Comparison of ENCODE assay signal across 8 cellular contexts in genomic region chr12:21501258-21502163, GRCh38. TPM values are rescaled to one million over a fixed set of nuclear protein-coding genes. Genes with fewer than 3 reads are reported as not detected.
DNase-seq lines count a peak whose midpoint lies in the region; ATAC-seq, FAIRE-seq and TF ChIP-seq lines count a peak whose summit lies in the region.

Gene GOLT1B, plus strand, starts transcription at chr12:21501789. Its CDS starts 135 bp downstream, at chr12:21501924.
Gene RECQL, minus strand, starts transcription at chr12:21501635. Its CDS starts 2,065 bp downstream, at chr12:21499570.

- peaks cover 3% of the 10 kb centered on the region; the same call in 1 of the 2 replicates for H4K20me1 ChIP-seq in HepG2 (ENCODE audit: insufficient read depth, low read length)

- TF ChIP-seq RAD21 in HepG2 (CRISPR knock-in tag; IDR thresholded peaks at IDR 0.05) = no peak

- ATAC-seq in CD4-positive, CD25-positive, alpha-beta regulatory T cell (ENCODE audit: low read depth in 2 of 2) = peak; percentile 98 to 99
- ATAC-seq in GM19438 (IDR thresholded peaks at IDR 0.05; ENCODE audit: low read depth, unreplicated experiment) (peak; percentile 98), HG03571 (IDR thresholded peaks at IDR 0.05; ENCODE audit: unreplicated experiment) (peak; percentile 98), HepG2 (peak; percentile 95)

- H3K9me3 Mint-ChIP-seq in CD4-positive, CD25-positive, alpha-beta regulatory T cell = no peaks in the 10 kb centered on the region

- in situ Hi-C loops in HepG2 (cut with HindIII; ENCODE audit: extremely low pct_ligation_motif_present, low pct_unique_long_range_greater_than_20kb) = loop anchor here (25.0 kb wide), 1 partner anchor 536 kb away; the partner anchor contains the start of gene CMAS

- peak within 1 kb of the TSS in 1 of 3 donors; percentile 84 for H3K27ac Mint-ChIP-seq in CD4-positive, CD25-positive, alpha-beta regulatory T cell

- TF ChIP-seq EP300 in HepG2 (IDR thresholded peaks at IDR 0.05; ENCODE audit: low read depth in 2 of 2, low read length in 2 of 2) (0 out of 4 replicates have a peak, but pooled peaks of 1 of the 2 experiments have one; percentile 19), HepG2 (CRISPR knock-in tag; IDR thresholded peaks at IDR 0.05; ENCODE audit: borderline replicate concordance) (no peak)

- no peaks in the 10 kb centered on the region for H3K27me3 ChIP-seq in CD4-positive, CD25-positive, alpha-beta regulatory T cell (ENCODE audit: control insufficient read depth, insufficient read depth, low read length)
- H3K27me3 ChIP-seq in dorsolateral prefrontal cortex (no peaks in the 10 kb centered on the region), HepG2 (ENCODE audit: control insufficient read depth in 1 of 2, insufficient read depth in 2 of 2, low read length in 2 of 2) (no peaks in the 10 kb centered on the region; a peak in 1 of 5 replicates)

- FAIRE-seq in HepG2 (lab: Jason Lieb, UNC) = peak; percentile 96

- TF ChIP-seq CTCF in dorsolateral prefrontal cortex (IDR thresholded peaks at IDR 0.05 in 54 of 56, conservative IDR thresholded peaks at IDR 0.05 in 2 of 56; ENCODE audit: low read depth in 1 of 56, partially characterized antibody in 56 of 56) = peak in 16 of 56 donors; percentile 5 to 42 (median 19)
- TF ChIP-seq CTCF in HepG2 (CRISPR knock-in tag; IDR thresholded peaks at IDR 0.05) = no peak

- peaks cover 9 to 68% (median 56%) of the 10 kb centered on the region in 4 donors for H3K4me1 Mint-ChIP-seq in CD4-positive, CD25-positive, alpha-beta regulatory T cell

- H3K4me3 ChIP-seq in CD4-positive, CD25-positive, alpha-beta regulatory T cell (ENCODE audit: low read depth, low read length) = peak within 1 kb of the TSS; percentile 94
- H3K4me3 ChIP-seq in dorsolateral prefrontal cortex (peak within 1 kb of the TSS; percentile 67 to 100 (median 96)), HepG2 (replicated peaks in 1 of 3; ENCODE audit: insufficient read depth in 1 of 3, low read depth in 2 of 3, low read length in 3 of 3) (peak within 1 kb of the TSS; percentile 87 to 95 (median 95))

- no peak within 1 kb of the TSS for H3K4me3 Mint-ChIP-seq in CD4-positive, CD25-positive, alpha-beta regulatory T cell

- H3K36me3 ChIP-seq in CD4-positive, CD25-positive, alpha-beta regulatory T cell (ENCODE audit: control insufficient read depth, insufficient read depth, low read length) = peaks cover 22% of the 10 kb centered on the region
- H3K36me3 ChIP-seq in HepG2 (replicated peaks in 1 of 2; ENCODE audit: control insufficient read depth in 1 of 2, insufficient read depth in 2 of 2, low read length in 2 of 2) = peaks cover 3 to 16% of the 10 kb centered on the region in 2 experiments; a peak in 2 of 5 replicates

- peaks cover 51% of the 10 kb centered on the region for H3K79me2 ChIP-seq in HepG2 (ENCODE audit: insufficient read depth, low read length)

- POLR2A ChIA-PET in HepG2 (lab: Yijun Ruan, JAX) = interaction anchor here (0.6 to 1.9 kb wide), 5 partner anchors 9 to 1043 kb away, joined by 3 to 7 read pairs (median 4); partner anchors contain the start of genes C2CD5 and PYROXD1

- WGBS in HepG2 (ENCODE audit: low lambda C conversion rate) = under 1% methylated on average over 25 of the region's 61 CpGs

- no TSS peak for BruUV-seq in HepG2 (replicated peaks; lab: Mats Ljungman, UMichigan)

- CTCF ChIA-PET in HepG2 (lab: Yijun Ruan, JAX; ENCODE audit: low intra/inter-chr PET ratio, low total read pairs) = no interaction called here

- intact Hi-C loops in dorsolateral prefrontal cortex (cut with DNase I) (loop anchor here (5.0 to 10.0 kb wide), 2 partner anchors 64 to 153 kb away; partner anchors contain the start of genes LDHB (in 2 of the 2) and PYROXD1 (in 1 of the 2)), HepG2 (cut with micrococcal nuclease; ENCODE audit: unreplicated experiment) (loop anchor here (1.0 to 10.0 kb wide), 4 partner anchors 61 to 179 kb away; partner anchors contain the start of genes LDHB and PYROXD1)

- peak within 1 kb of the TSS; percentile 88 for H3K9ac ChIP-seq in HepG2 (ENCODE audit: insufficient read depth, low read depth, low read length)

- H2AFZ ChIP-seq in HepG2 (ENCODE audit: low read length) = peak within 1 kb of the TSS; percentile 91

- H3K4me1 ChIP-seq in CD4-positive, CD25-positive, alpha-beta regulatory T cell (ENCODE audit: control insufficient read depth, insufficient read depth, low read length, poor library complexity, severe bottlenecking) = peaks cover 57% of the 10 kb centered on the region
- H3K4me1 ChIP-seq in HepG2 (ENCODE audit: insufficient read depth, low read length) = peaks cover 33% of the 10 kb centered on the region

- peak; percentile 88 to 98 (median 94) for DNase-seq in CD4-positive, CD25-positive, alpha-beta regulatory T cell
- peak; percentile 99 for DNase-seq in NCI-H774 (lab: John Stamatoyannopoulos, UW)
- DNase-seq in activated CD4-positive, alpha-beta T cell treated with anti-CD3 and anti-CD28 coated beads, Interleukin-2, amount 50 U/mL, for 4 hours = peak; percentile 85 to 87
- DNase-seq in dorsolateral prefrontal cortex = peak; percentile 68 to 97 (median 94)
- DNase-seq in HepG2 (ENCODE audit: low spot score) = peak; percentile 98
- peak; percentile 78 for DNase-seq in stimulated activated CD4-positive, alpha-beta T cell treated with anti-CD3 and anti-CD28 coated beads, Interleukin-4, amount 100 ng/mL, for 1 hour

- peak within 1 kb of the TSS; percentile 85 for H3K4me2 ChIP-seq in HepG2 (ENCODE audit: low read depth, low read length)

- H3K36me3 Mint-ChIP-seq in CD4-positive, CD25-positive, alpha-beta regulatory T cell = peaks cover 20% of the 10 kb centered on the region

- peak; percentile 48 to 92 for TF ChIP-seq POLR2A in HepG2 (IDR thresholded peaks at IDR 0.05; ENCODE audit: insufficient read depth in 1 of 2, low read depth in 2 of 2, low read length in 2 of 2)

- H3K27ac ChIP-seq in CD4-positive, CD25-positive, alpha-beta regulatory T cell (ENCODE audit: insufficient read depth, low read length, poor library complexity, severe bottlenecking) = peak within 1 kb of the TSS; percentile 88
- H3K27ac ChIP-seq in dorsolateral prefrontal cortex (peak within 1 kb of the TSS in 55 of 59 donors; percentile 3 to 90 (median 72)), HepG2 (ENCODE audit: extremely low read length, insufficient read depth, low read length) (peak within 1 kb of the TSS; percentile 90)

- H3K27me3 Mint-ChIP-seq in CD4-positive, CD25-positive, alpha-beta regulatory T cell = no peaks in the 10 kb centered on the region

- H3K9me3 ChIP-seq in CD4-positive, CD25-positive, alpha-beta regulatory T cell (ENCODE audit: control insufficient read depth in 2 of 2, low read length in 2 of 2) = no peaks in the 10 kb centered on the region
- H3K9me3 ChIP-seq in HepG2 (ENCODE audit: low read length) = no peaks in the 10 kb centered on the region

RNA-seq across cellular contexts. Expression of gene GOLT1B, which starts in this region (rescaled TPM):
- total RNA-seq in CD4-positive, CD25-positive, alpha-beta regulatory T cell = 40.5 TPM
- 10 to 100 TPM; 28.9 to 43.1 (median 32.8) TPM for polyA plus RNA-seq in CD4-positive, CD25-positive, alpha-beta regulatory T cell
- 10 to 100 TPM; 21.3 to 60.3 (median 35.8) TPM for total RNA-seq in dorsolateral prefrontal cortex
- total RNA-seq in HepG2 (2016; rRNA removed; fragmentation: Illumina TruSeq; extraction: Trizol) = 38.4 and 55.5 TPM in 2 replicates
- 4.8 TPM in 2 replicates for total RNA-seq in HepG2 (2016; cell fraction: cytosol; rRNA removed; fragmentation: Illumina TruSeq; extraction: Trizol; ENCODE audit: low read depth)
- total RNA-seq in HepG2 (2016; cell fraction: insoluble cytoplasmic fraction; rRNA removed; fragmentation: Illumina TruSeq; extraction: Trizol) = 36.2 and 42.4 TPM in 2 replicates
- total RNA-seq in HepG2 (2016; cell fraction: membrane; rRNA removed; fragmentation: Illumina TruSeq; extraction: Trizol) = 13.5 and 17.1 TPM in 2 replicates
- total RNA-seq in HepG2 (2016; cell fraction: nucleus; rRNA removed; fragmentation: Illumina TruSeq; extraction: Trizol) = 41.9 and 43.9 TPM in 2 replicates
- 19.5 and 23.6 TPM in 2 replicates for polyA plus RNA-seq in HepG2 (2011; rRNA removed)
- 4.6 and 9.3 TPM in 2 replicates for polyA plus RNA-seq in HepG2 (2011; cell fraction: cytosol; rRNA removed)
- polyA plus RNA-seq in HepG2 (2011; cell fraction: nucleus; rRNA removed) = 11.4 and 46.6 TPM in 2 replicates
- 21.4 and 30.4 TPM in 2 replicates for polyA plus RNA-seq in HepG2 (2012)
- polyA plus RNA-seq in HepG2 (2016; cell fraction: cytosol; fragmentation: Illumina TruSeq; extraction: Trizol; ENCODE audit: low read depth) = 5.7 and 6.4 TPM in 2 replicates
- polyA plus RNA-seq in HepG2 (2016; cell fraction: insoluble cytoplasmic fraction; fragmentation: Illumina TruSeq; extraction: Trizol; ENCODE audit: low read depth) = 27.6 and 31.7 TPM in 2 replicates
- polyA plus RNA-seq in HepG2 (2016; cell fraction: membrane; fragmentation: Illumina TruSeq; extraction: Trizol; ENCODE audit: low read depth) = 10.0 and 10.1 TPM in 2 replicates
- polyA plus RNA-seq in HepG2 (2016; cell fraction: nucleus; fragmentation: Illumina TruSeq; extraction: Trizol; ENCODE audit: insufficient read depth, low read depth) = 59.4 and 60.8 TPM in 2 replicates
- polyA minus RNA-seq in HepG2 (2011; rRNA and poly(A)+ RNA removed; ENCODE audit: low replicate concordance) = 15.6 and 22.7 TPM in 2 replicates
- 24.0 and 55.0 TPM in 2 replicates for polyA minus RNA-seq in HepG2 (2011; cell fraction: cytosol; rRNA and poly(A)+ RNA removed)
- 23.5 and 50.1 TPM in 2 replicates for polyA minus RNA-seq in HepG2 (2011; cell fraction: nucleus; rRNA and poly(A)+ RNA removed)

RNA-seq across cellular contexts. Expression of gene RECQL, which starts in this region (rescaled TPM):
- total RNA-seq in CD4-positive, CD25-positive, alpha-beta regulatory T cell = 39.6 TPM
- polyA plus RNA-seq in CD4-positive, CD25-positive, alpha-beta regulatory T cell = 10 to 100 TPM; 66.5 to 84.4 (median 75.3) TPM
- total RNA-seq in dorsolateral prefrontal cortex (10 to 100 TPM in 116 of 120 experiments, 1 to 10 TPM in 4; 7.6 to 21.9 (median 13.8) TPM), HepG2 (2016; rRNA removed; fragmentation: Illumina TruSeq; extraction: Trizol) (41.5 and 71.8 TPM in 2 replicates)
- total RNA-seq in HepG2 (2016; cell fraction: cytosol; rRNA removed; fragmentation: Illumina TruSeq; extraction: Trizol; ENCODE audit: low read depth) = 2.9 and 3.2 TPM in 2 replicates
- 41.7 and 73.3 TPM in 2 replicates for total RNA-seq in HepG2 (2016; cell fraction: insoluble cytoplasmic fraction; rRNA removed; fragmentation: Illumina TruSeq; extraction: Trizol)
- 7.4 and 8.6 TPM in 2 replicates for total RNA-seq in HepG2 (2016; cell fraction: membrane; rRNA removed; fragmentation: Illumina TruSeq; extraction: Trizol)
- 27.6 and 30.6 TPM in 2 replicates for total RNA-seq in HepG2 (2016; cell fraction: nucleus; rRNA removed; fragmentation: Illumina TruSeq; extraction: Trizol)
- 5.2 and 7.2 TPM in 2 replicates for polyA plus RNA-seq in HepG2 (2011; rRNA removed)
- 2.8 and 4.1 TPM in 2 replicates for polyA plus RNA-seq in HepG2 (2011; cell fraction: cytosol; rRNA removed)
- polyA plus RNA-seq in HepG2 (2011; cell fraction: nucleus; rRNA removed) = 2.8 and 4.0 TPM in 2 replicates
- 9.2 and 12.3 TPM in 2 replicates for polyA plus RNA-seq in HepG2 (2012)
- polyA plus RNA-seq in HepG2 (2016; cell fraction: cytosol; fragmentation: Illumina TruSeq; extraction: Trizol; ENCODE audit: low read depth) = 1.1 and 1.3 TPM in 2 replicates
- polyA plus RNA-seq in HepG2 (2016; cell fraction: insoluble cytoplasmic fraction; fragmentation: Illumina TruSeq; extraction: Trizol; ENCODE audit: low read depth) = 29.9 and 33.6 TPM in 2 replicates
- 2.4 and 3.0 TPM in 2 replicates for polyA plus RNA-seq in HepG2 (2016; cell fraction: membrane; fragmentation: Illumina TruSeq; extraction: Trizol; ENCODE audit: low read depth)
- polyA plus RNA-seq in HepG2 (2016; cell fraction: nucleus; fragmentation: Illumina TruSeq; extraction: Trizol; ENCODE audit: insufficient read depth, low read depth) = 19.0 and 20.8 TPM in 2 replicates
- polyA minus RNA-seq in HepG2 (2011; rRNA and poly(A)+ RNA removed; ENCODE audit: low replicate concordance) = 4.6 and 16.4 TPM in 2 replicates
- polyA minus RNA-seq in HepG2 (2011; cell fraction: cytosol; rRNA and poly(A)+ RNA removed) = 6.4 and 7.6 TPM in 2 replicates
- polyA minus RNA-seq in HepG2 (2011; cell fraction: nucleus; rRNA and poly(A)+ RNA removed) = 12.8 and 13.1 TPM in 2 replicates

Comparison
In these comparisons a context has a peak if more than half of its experiments do, and no peak if none do; other contexts are left out.
1. Peak in every context shown above with its lines: DNase-seq, ATAC-seq, H3K4me3 ChIP-seq and H3K27ac ChIP-seq.